In the genomic region with DNA sequence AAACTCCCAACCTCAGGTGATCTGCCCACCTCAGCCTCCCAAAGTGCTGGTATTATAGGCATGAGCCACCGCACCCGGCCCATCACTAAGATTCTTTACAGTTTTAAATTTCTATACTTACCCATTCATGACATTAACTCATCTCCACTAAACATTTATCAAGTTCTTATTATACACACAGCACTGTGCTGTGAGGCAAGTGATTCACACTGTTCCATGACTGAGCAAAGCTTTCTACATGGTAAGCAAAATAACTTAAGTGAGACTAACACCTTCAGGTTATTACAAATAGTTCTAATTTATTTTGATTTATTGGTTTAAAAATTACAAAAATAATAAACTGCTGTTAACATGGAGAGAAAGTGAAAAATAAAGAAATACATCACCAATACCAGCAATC, we compare ENCODE assay signal across 1 cellular context.
TF ChIP-seq lines count a peak whose summit lies in the region.

No MANE protein-coding gene starts in this region.

TF ChIP-seq in K562, 482 proteins besides CTCF, POLR2A, EP300 and RAD21 (continued from another document):
- TF ChIP-seq, protein P1, sequence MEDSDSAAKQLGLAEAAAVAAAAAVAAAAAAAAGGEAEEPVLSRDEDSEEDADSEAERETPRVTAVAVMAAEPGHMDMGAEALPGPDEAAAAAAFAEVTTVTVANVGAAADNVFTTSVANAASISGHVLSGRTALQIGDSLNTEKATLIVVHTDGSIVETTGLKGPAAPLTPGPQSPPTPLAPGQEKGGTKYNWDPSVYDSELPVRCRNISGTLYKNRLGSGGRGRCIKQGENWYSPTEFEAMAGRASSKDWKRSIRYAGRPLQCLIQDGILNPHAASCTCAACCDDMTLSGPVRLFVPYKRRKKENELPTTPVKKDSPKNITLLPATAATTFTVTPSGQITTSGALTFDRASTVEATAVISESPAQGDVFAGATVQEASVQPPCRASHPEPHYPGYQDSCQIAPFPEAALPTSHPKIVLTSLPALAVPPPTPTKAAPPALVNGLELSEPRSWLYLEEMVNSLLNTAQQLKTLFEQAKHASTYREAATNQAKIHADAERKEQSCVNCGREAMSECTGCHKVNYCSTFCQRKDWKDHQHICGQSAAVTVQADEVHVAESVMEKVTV (CRISPR knock-in tag; IDR thresholded peaks at IDR 0.05), result no peak
- TF ChIP-seq, protein P2, sequence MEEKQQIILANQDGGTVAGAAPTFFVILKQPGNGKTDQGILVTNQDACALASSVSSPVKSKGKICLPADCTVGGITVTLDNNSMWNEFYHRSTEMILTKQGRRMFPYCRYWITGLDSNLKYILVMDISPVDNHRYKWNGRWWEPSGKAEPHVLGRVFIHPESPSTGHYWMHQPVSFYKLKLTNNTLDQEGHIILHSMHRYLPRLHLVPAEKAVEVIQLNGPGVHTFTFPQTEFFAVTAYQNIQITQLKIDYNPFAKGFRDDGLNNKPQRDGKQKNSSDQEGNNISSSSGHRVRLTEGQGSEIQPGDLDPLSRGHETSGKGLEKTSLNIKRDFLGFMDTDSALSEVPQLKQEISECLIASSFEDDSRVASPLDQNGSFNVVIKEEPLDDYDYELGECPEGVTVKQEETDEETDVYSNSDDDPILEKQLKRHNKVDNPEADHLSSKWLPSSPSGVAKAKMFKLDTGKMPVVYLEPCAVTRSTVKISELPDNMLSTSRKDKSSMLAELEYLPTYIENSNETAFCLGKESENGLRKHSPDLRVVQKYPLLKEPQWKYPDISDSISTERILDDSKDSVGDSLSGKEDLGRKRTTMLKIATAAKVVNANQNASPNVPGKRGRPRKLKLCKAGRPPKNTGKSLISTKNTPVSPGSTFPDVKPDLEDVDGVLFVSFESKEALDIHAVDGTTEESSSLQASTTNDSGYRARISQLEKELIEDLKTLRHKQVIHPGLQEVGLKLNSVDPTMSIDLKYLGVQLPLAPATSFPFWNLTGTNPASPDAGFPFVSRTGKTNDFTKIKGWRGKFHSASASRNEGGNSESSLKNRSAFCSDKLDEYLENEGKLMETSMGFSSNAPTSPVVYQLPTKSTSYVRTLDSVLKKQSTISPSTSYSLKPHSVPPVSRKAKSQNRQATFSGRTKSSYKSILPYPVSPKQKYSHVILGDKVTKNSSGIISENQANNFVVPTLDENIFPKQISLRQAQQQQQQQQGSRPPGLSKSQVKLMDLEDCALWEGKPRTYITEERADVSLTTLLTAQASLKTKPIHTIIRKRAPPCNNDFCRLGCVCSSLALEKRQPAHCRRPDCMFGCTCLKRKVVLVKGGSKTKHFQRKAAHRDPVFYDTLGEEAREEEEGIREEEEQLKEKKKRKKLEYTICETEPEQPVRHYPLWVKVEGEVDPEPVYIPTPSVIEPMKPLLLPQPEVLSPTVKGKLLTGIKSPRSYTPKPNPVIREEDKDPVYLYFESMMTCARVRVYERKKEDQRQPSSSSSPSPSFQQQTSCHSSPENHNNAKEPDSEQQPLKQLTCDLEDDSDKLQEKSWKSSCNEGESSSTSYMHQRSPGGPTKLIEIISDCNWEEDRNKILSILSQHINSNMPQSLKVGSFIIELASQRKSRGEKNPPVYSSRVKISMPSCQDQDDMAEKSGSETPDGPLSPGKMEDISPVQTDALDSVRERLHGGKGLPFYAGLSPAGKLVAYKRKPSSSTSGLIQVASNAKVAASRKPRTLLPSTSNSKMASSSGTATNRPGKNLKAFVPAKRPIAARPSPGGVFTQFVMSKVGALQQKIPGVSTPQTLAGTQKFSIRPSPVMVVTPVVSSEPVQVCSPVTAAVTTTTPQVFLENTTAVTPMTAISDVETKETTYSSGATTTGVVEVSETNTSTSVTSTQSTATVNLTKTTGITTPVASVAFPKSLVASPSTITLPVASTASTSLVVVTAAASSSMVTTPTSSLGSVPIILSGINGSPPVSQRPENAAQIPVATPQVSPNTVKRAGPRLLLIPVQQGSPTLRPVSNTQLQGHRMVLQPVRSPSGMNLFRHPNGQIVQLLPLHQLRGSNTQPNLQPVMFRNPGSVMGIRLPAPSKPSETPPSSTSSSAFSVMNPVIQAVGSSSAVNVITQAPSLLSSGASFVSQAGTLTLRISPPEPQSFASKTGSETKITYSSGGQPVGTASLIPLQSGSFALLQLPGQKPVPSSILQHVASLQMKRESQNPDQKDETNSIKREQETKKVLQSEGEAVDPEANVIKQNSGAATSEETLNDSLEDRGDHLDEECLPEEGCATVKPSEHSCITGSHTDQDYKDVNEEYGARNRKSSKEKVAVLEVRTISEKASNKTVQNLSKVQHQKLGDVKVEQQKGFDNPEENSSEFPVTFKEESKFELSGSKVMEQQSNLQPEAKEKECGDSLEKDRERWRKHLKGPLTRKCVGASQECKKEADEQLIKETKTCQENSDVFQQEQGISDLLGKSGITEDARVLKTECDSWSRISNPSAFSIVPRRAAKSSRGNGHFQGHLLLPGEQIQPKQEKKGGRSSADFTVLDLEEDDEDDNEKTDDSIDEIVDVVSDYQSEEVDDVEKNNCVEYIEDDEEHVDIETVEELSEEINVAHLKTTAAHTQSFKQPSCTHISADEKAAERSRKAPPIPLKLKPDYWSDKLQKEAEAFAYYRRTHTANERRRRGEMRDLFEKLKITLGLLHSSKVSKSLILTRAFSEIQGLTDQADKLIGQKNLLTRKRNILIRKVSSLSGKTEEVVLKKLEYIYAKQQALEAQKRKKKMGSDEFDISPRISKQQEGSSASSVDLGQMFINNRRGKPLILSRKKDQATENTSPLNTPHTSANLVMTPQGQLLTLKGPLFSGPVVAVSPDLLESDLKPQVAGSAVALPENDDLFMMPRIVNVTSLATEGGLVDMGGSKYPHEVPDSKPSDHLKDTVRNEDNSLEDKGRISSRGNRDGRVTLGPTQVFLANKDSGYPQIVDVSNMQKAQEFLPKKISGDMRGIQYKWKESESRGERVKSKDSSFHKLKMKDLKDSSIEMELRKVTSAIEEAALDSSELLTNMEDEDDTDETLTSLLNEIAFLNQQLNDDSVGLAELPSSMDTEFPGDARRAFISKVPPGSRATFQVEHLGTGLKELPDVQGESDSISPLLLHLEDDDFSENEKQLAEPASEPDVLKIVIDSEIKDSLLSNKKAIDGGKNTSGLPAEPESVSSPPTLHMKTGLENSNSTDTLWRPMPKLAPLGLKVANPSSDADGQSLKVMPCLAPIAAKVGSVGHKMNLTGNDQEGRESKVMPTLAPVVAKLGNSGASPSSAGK (IDR thresholded peaks at IDR 0.05), result no peak
- no peak for TF ChIP-seq CBX1 (IDR thresholded peaks at IDR 0.05; ENCODE audit: low read depth)
- TF ChIP-seq HEY1 (CRISPR knock-in tag; IDR thresholded peaks at IDR 0.05; ENCODE audit: borderline replicate concordance), result no peak
- no peak for TF ChIP-seq XRCC3 (IDR thresholded peaks at IDR 0.05)
- TF ChIP-seq U2AF1 (optimal IDR thresholded peaks at IDR 0.05; ENCODE audit: low read depth, low read length), result no peak
- no peak for TF ChIP-seq HNRNPUL1 (IDR thresholded peaks at IDR 0.05; ENCODE audit: low read length)
- TF ChIP-seq ZNF589 (CRISPR knock-in tag; IDR thresholded peaks at IDR 0.05; ENCODE audit: low read depth), result no peak
- TF ChIP-seq, protein P3, sequence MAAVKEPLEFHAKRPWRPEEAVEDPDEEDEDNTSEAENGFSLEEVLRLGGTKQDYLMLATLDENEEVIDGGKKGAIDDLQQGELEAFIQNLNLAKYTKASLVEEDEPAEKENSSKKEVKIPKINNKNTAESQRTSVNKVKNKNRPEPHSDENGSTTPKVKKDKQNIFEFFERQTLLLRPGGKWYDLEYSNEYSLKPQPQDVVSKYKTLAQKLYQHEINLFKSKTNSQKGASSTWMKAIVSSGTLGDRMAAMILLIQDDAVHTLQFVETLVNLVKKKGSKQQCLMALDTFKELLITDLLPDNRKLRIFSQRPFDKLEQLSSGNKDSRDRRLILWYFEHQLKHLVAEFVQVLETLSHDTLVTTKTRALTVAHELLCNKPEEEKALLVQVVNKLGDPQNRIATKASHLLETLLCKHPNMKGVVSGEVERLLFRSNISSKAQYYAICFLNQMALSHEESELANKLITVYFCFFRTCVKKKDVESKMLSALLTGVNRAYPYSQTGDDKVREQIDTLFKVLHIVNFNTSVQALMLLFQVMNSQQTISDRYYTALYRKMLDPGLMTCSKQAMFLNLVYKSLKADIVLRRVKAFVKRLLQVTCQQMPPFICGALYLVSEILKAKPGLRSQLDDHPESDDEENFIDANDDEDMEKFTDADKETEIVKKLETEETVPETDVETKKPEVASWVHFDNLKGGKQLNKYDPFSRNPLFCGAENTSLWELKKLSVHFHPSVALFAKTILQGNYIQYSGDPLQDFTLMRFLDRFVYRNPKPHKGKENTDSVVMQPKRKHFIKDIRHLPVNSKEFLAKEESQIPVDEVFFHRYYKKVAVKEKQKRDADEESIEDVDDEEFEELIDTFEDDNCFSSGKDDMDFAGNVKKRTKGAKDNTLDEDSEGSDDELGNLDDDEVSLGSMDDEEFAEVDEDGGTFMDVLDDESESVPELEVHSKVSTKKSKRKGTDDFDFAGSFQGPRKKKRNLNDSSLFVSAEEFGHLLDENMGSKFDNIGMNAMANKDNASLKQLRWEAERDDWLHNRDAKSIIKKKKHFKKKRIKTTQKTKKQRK (IDR thresholded peaks at IDR 0.05; ENCODE audit: borderline replicate concordance, low read depth, low read length), result no peak
- TF ChIP-seq SAP30 (IDR thresholded peaks at IDR 0.05; ENCODE audit: borderline replicate concordance, insufficient read depth, low read depth, low read length, poor library complexity, severe bottlenecking), result no peak
